1 cellular context compared by ENCODE assay signal in genomic region chr17:37086329-37086728, GRCh38.
TF ChIP-seq lines count a peak whose summit lies in the region.

No MANE protein-coding gene starts in this region.

TF ChIP-seq in GM23338, 12 proteins besides CTCF, POLR2A, EP300 and RAD21:
- TF ChIP-seq, protein P1, sequence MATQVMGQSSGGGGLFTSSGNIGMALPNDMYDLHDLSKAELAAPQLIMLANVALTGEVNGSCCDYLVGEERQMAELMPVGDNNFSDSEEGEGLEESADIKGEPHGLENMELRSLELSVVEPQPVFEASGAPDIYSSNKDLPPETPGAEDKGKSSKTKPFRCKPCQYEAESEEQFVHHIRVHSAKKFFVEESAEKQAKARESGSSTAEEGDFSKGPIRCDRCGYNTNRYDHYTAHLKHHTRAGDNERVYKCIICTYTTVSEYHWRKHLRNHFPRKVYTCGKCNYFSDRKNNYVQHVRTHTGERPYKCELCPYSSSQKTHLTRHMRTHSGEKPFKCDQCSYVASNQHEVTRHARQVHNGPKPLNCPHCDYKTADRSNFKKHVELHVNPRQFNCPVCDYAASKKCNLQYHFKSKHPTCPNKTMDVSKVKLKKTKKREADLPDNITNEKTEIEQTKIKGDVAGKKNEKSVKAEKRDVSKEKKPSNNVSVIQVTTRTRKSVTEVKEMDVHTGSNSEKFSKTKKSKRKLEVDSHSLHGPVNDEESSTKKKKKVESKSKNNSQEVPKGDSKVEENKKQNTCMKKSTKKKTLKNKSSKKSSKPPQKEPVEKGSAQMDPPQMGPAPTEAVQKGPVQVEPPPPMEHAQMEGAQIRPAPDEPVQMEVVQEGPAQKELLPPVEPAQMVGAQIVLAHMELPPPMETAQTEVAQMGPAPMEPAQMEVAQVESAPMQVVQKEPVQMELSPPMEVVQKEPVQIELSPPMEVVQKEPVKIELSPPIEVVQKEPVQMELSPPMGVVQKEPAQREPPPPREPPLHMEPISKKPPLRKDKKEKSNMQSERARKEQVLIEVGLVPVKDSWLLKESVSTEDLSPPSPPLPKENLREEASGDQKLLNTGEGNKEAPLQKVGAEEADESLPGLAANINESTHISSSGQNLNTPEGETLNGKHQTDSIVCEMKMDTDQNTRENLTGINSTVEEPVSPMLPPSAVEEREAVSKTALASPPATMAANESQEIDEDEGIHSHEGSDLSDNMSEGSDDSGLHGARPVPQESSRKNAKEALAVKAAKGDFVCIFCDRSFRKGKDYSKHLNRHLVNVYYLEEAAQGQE (IDR thresholded peaks at IDR 0.05; ENCODE audit: unreplicated experiment), result no peak
- TF ChIP-seq CREB1 (CRISPR knock-in tag; IDR thresholded peaks at IDR 0.05; ENCODE audit: low read depth) (no peak), EZH2phosphoT487 (IDR thresholded peaks at IDR 0.05; ENCODE audit: unreplicated experiment) (no peak), STAT1 (IDR thresholded peaks at IDR 0.05; ENCODE audit: unreplicated experiment) (no peak), ZNF114 (CRISPR knock-in tag; IDR thresholded peaks at IDR 0.05) (no peak), JUNB (IDR thresholded peaks at IDR 0.05; ENCODE audit: unreplicated experiment) (no peak)
- TF ChIP-seq, protein P2, sequence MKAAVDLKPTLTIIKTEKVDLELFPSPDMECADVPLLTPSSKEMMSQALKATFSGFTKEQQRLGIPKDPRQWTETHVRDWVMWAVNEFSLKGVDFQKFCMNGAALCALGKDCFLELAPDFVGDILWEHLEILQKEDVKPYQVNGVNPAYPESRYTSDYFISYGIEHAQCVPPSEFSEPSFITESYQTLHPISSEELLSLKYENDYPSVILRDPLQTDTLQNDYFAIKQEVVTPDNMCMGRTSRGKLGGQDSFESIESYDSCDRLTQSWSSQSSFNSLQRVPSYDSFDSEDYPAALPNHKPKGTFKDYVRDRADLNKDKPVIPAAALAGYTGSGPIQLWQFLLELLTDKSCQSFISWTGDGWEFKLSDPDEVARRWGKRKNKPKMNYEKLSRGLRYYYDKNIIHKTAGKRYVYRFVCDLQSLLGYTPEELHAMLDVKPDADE (IDR thresholded peaks at IDR 0.05), result no peak
